Comparison of ENCODE assay signal across 8 cellular contexts in genomic region chr21:38733973-38734546, GRCh38.
DNase-seq lines count a peak whose midpoint lies in the region; ATAC-seq, FAIRE-seq and TF ChIP-seq lines count a peak whose summit lies in the region.

No MANE protein-coding gene starts in this region.

- in situ Hi-C loops in HepG2 (cut with HindIII; ENCODE audit: extremely low pct_ligation_motif_present, low pct_unique_long_range_greater_than_20kb) = loop anchor here (5.0 kb wide), 1 partner anchor 403 kb away; no protein-coding TSS in a partner anchor

- no peaks in the 10 kb centered on the region for H3K36me3 ChIP-seq in HepG2 (replicated peaks in 1 of 2; ENCODE audit: control insufficient read depth in 1 of 2, insufficient read depth in 2 of 2, low read length in 2 of 2)

- peak; percentile 96 for TF ChIP-seq CTCF in HepG2 (CRISPR knock-in tag; IDR thresholded peaks at IDR 0.05)

- TF ChIP-seq EP300 in HepG2 (IDR thresholded peaks at IDR 0.05; ENCODE audit: low read depth in 2 of 2, low read length in 2 of 2) (no peak), HepG2 (CRISPR knock-in tag; IDR thresholded peaks at IDR 0.05; ENCODE audit: borderline replicate concordance) (no peak)

- no peak overlapping the region for H3K4me3 ChIP-seq in HepG2 (replicated peaks in 1 of 3; ENCODE audit: insufficient read depth in 1 of 3, low read depth in 2 of 3, low read length in 3 of 3)

- peak; percentile 83 for FAIRE-seq in HepG2 (lab: Jason Lieb, UNC)

- no peak for TF ChIP-seq POLR2A in HepG2 (IDR thresholded peaks at IDR 0.05; ENCODE audit: insufficient read depth in 1 of 2, low read depth in 2 of 2, low read length in 2 of 2)

- intact Hi-C loops in HepG2 (cut with micrococcal nuclease; ENCODE audit: unreplicated experiment) = loop anchor here (1.0 to 5.0 kb wide), 6 partner anchors 73 to 406 kb away; no protein-coding TSS in a partner anchor

- peak; percentile 92 for TF ChIP-seq RAD21 in HepG2 (CRISPR knock-in tag; IDR thresholded peaks at IDR 0.05)

- no peaks in the 10 kb centered on the region for H3K9me3 ChIP-seq in HepG2 (ENCODE audit: low read length)

- H3K27me3 ChIP-seq in HepG2 (ENCODE audit: control insufficient read depth in 1 of 2, insufficient read depth in 2 of 2, low read length in 2 of 2) = no peaks in the 10 kb centered on the region

- DNase-seq in AG08396 (ENCODE audit: low spot score) (peak; percentile 79), HCEC 1CT (peak; percentile 80), NCI-H526 (lab: John Stamatoyannopoulos, UW) (peak; percentile 48 to 71), dermis blood vessel endothelial cell (peak; percentile 87), HepG2 (ENCODE audit: low spot score) (peak; percentile 61)
- DNase-seq in activated CD4-positive, alpha-beta T cell treated with anti-CD3 and anti-CD28 coated beads, Interleukin-2, amount 50 U/mL, for 4 hours = peak; percentile 61 to 73
- peak; percentile 57 for DNase-seq in stimulated activated CD4-positive, alpha-beta T cell treated with anti-CD3 and anti-CD28 coated beads, Interleukin-1b, Interleukin-23, amount 100 ng/mL, for 48 hours

- peak overlapping the region; percentile 41; the same call in 1 of the 2 replicates for H3K4me2 ChIP-seq in HepG2 (ENCODE audit: low read depth, low read length)

- no peaks in the 10 kb centered on the region for H3K79me2 ChIP-seq in HepG2 (ENCODE audit: insufficient read depth, low read length)

- ATAC-seq in HepG2 (peak; percentile 85), GM18873 (IDR thresholded peaks at IDR 0.05; ENCODE audit: low FRiP score, unreplicated experiment) (no peak)

- H3K4me1 ChIP-seq in HepG2 (ENCODE audit: insufficient read depth, low read length) = peaks cover 31% of the 10 kb centered on the region

- H3K9ac ChIP-seq in HepG2 (ENCODE audit: insufficient read depth, low read depth, low read length) = no peak overlapping the region

- H4K20me1 ChIP-seq in HepG2 (ENCODE audit: insufficient read depth, low read length) = no peaks in the 10 kb centered on the region

- CTCF ChIA-PET in HepG2 (lab: Yijun Ruan, JAX; ENCODE audit: low intra/inter-chr PET ratio, low total read pairs) = interaction anchor here (0.7 to 2.0 kb wide), 8 partner anchors 61 to 419 kb away, joined by 3 to 23 read pairs (median 3); no protein-coding TSS in a partner anchor

- H3K27ac ChIP-seq in HepG2 (ENCODE audit: extremely low read length, insufficient read depth, low read length) = no peak overlapping the region

- H2AFZ ChIP-seq in HepG2 (ENCODE audit: low read length) = no peak overlapping the region

- no TSS peak for BruUV-seq in HepG2 (replicated peaks; lab: Mats Ljungman, UMichigan)

- POLR2A ChIA-PET in HepG2 (lab: Yijun Ruan, JAX) = no interaction called here

- WGBS in HepG2 (ENCODE audit: low lambda C conversion rate) = 36% methylated on average over 30 of the region's 30 CpGs

TF ChIP-seq in HepG2, 621 proteins besides CTCF, POLR2A, EP300 and RAD21 (continues in another document):
- TF ChIP-seq CEBPG (CRISPR knock-in tag; IDR thresholded peaks at IDR 0.05) = no peak
- 0 out of 2 replicates have a peak, but pooled peaks have one; percentile 22 for TF ChIP-seq KDM3A (CRISPR knock-in tag; IDR thresholded peaks at IDR 0.05; ENCODE audit: low read depth)
- TF ChIP-seq ETV5 (CRISPR knock-in tag; IDR thresholded peaks at IDR 0.05; ENCODE audit: borderline replicate concordance) = peak; percentile 30; the same call in 1 of the 2 replicates
- TF ChIP-seq ZNF562 (CRISPR knock-in tag; IDR thresholded peaks at IDR 0.05; ENCODE audit: borderline replicate concordance) = no peak
- TF ChIP-seq ZNF589 (CRISPR knock-in tag; conservative IDR thresholded peaks at IDR 0.05) = no peak
- no peak for TF ChIP-seq PAF1 (CRISPR knock-in tag; IDR thresholded peaks at IDR 0.05)
- TF ChIP-seq NFE2 (CRISPR knock-in tag; IDR thresholded peaks at IDR 0.05) = no peak
- no peak for TF ChIP-seq ELK4 (CRISPR knock-in tag; IDR thresholded peaks at IDR 0.05; ENCODE audit: borderline replicate concordance)
- TF ChIP-seq SKI (IDR thresholded peaks at IDR 0.05; ENCODE audit: partially characterized antibody) = peak; percentile 12
- TF ChIP-seq ARID5B (CRISPR knock-in tag; IDR thresholded peaks at IDR 0.05) = peak; percentile 53
- TF ChIP-seq JUN (CRISPR knock-in tag; IDR thresholded peaks at IDR 0.05) = no peak
- TF ChIP-seq MIXL1 (CRISPR knock-in tag; IDR thresholded peaks at IDR 0.05) = peak; percentile 21; the same call in 1 of the 2 replicates
- peak; percentile 99 for TF ChIP-seq STAG1 (CRISPR knock-in tag; IDR thresholded peaks at IDR 0.05)
- TF ChIP-seq SRF (IDR thresholded peaks at IDR 0.05; ENCODE audit: low read depth, low read length) = no peak
- TF ChIP-seq PHF8 (CRISPR knock-in tag; IDR thresholded peaks at IDR 0.05) = no peak
- TF ChIP-seq NKX3-1 (CRISPR knock-in tag; IDR thresholded peaks at IDR 0.05) = no peak
- TF ChIP-seq ZMYM3 (CRISPR knock-in tag; IDR thresholded peaks at IDR 0.05) = peak; percentile 49; the same call in 1 of the 2 replicates
- no peak for TF ChIP-seq GATA4 (IDR thresholded peaks at IDR 0.05; ENCODE audit: borderline replicate concordance, low read depth)
- TF ChIP-seq ZNF569 (CRISPR knock-in tag; IDR thresholded peaks at IDR 0.05; ENCODE audit: borderline replicate concordance) = no peak
- no peak for TF ChIP-seq ZNF17 (CRISPR knock-in tag; IDR thresholded peaks at IDR 0.05)
- no peak for TF ChIP-seq ZBTB44 (CRISPR knock-in tag; IDR thresholded peaks at IDR 0.05)
- 0 out of 2 replicates have a peak, but pooled peaks have one; percentile 65 for TF ChIP-seq ZNF83 (CRISPR knock-in tag; IDR thresholded peaks at IDR 0.05; ENCODE audit: borderline replicate concordance)
- TF ChIP-seq ZKSCAN5 (CRISPR knock-in tag; IDR thresholded peaks at IDR 0.05) = no peak
- 0 out of 2 replicates have a peak, but pooled peaks have one; percentile 30 for TF ChIP-seq THRA (CRISPR knock-in tag; IDR thresholded peaks at IDR 0.05; ENCODE audit: borderline replicate concordance)
- no peak for TF ChIP-seq ZNF614 (CRISPR knock-in tag; IDR thresholded peaks at IDR 0.05; ENCODE audit: borderline replicate concordance)
